ENCODE assay signal across 13 cellular contexts in the genomic region with DNA sequence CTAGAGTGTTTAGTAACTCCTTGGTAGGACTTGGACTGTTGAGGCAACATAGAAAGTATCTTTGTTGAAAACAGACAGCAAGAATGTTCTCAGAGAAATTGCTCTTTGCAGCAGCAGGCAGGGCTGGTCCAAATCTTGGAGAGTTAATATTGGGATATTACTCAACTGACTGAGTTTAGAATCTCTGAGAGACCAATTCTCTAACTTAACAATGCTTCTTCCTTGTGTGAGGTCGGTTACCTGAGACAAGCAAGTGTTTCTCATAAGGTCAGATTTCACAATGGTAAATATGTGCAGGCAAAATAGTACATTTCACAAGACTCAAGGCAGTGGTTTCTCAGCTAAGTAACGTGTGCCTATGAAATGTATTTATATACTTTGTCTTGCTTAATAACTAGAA. TPM values are rescaled to one million over a fixed set of nuclear protein-coding genes. Genes with fewer than 3 reads are reported as not detected.
DNase-seq lines count a peak whose midpoint lies in the region; ATAC-seq, FAIRE-seq and TF ChIP-seq lines count a peak whose summit lies in the region.
"Had no signal": no experiment of that assay in that cellular context is flagged by ENCODE, and none has a peak within 500 bp of the region (broad histone marks: within the 10 kb centered on the region; RNA-seq: fewer than 3 reads in every experiment).

No MANE protein-coding gene starts in this region.

- no peaks in the 10 kb centered on the region for H3K27me3 ChIP-seq in right atrium auricular region
- H3K27me3 ChIP-seq in endocrine pancreas (ENCODE audit: control insufficient read depth, insufficient read depth, low read length), result no peaks in the 10 kb centered on the region
- H3K27me3 ChIP-seq in small intestine (ENCODE audit: control insufficient read depth in 2 of 2, insufficient read depth in 2 of 2, low read length in 2 of 2), result no peaks in the 10 kb centered on the region
- H3K27me3 ChIP-seq in colonic mucosa, result no peaks in the 10 kb centered on the region
- H3K27me3 ChIP-seq: MG63, right lobe of liver, SJSA1 had no signal

- H3K9me3 ChIP-seq in right atrium auricular region, result no peaks in the 10 kb centered on the region
- H3K9me3 ChIP-seq in endocrine pancreas (ENCODE audit: control insufficient read depth, low read length), result no peaks in the 10 kb centered on the region
- no peaks in the 10 kb centered on the region for H3K9me3 ChIP-seq in small intestine (ENCODE audit: control insufficient read depth, low read depth)
- no peaks in the 10 kb centered on the region for H3K9me3 ChIP-seq in colonic mucosa
- H3K9me3 ChIP-seq: MG63, right lobe of liver, SJSA1 had no signal

- ATAC-seq in Right ventricle myocardium inferior, result peak; percentile 27
- ATAC-seq in stimulated activated naive CD8-positive, alpha-beta T cell treated with anti-CD3 and anti-CD28 coated beads, Interleukin-15, Interleukin-2, amounts not matched to agents 100 U/mL and 50 U/mL, for 24 hours, result no peak
- ATAC-seq: activated CD8-positive, alpha-beta T cell treated with anti-CD3 and anti-CD28 coated beads for 36 hours had no signal

- H3K36me3 ChIP-seq in right atrium auricular region (no peaks in the 10 kb centered on the region), endocrine pancreas (ENCODE audit: control insufficient read depth, insufficient read depth, low read length) (no peaks in the 10 kb centered on the region), small intestine (ENCODE audit: control insufficient read depth in 2 of 2, insufficient read depth in 2 of 2, low read length in 2 of 2) (no peaks in the 10 kb centered on the region), colonic mucosa (no peaks in the 10 kb centered on the region)
- H3K36me3 ChIP-seq: MG63, right lobe of liver, SJSA1 had no signal

- DNase-seq in Right ventricle myocardium inferior (ENCODE audit: missing footprints) (no peak), right atrium auricular region (ENCODE audit: low spot score) (no peak), medulla oblongata (ENCODE audit: extremely low spot score) (peak; percentile 69), small intestine (no peak), colonic mucosa (no peak), GM20000 (ENCODE audit: low spot score) (no peak)
- no peak for DNase-seq in stimulated activated naive CD8-positive, alpha-beta T cell treated with anti-CD3 and anti-CD28 coated beads, Interleukin-15, Interleukin-2, amounts not matched to agents 100 U/mL and 50 U/mL, for 24 hours
- DNase-seq: activated CD8-positive, alpha-beta T cell treated with anti-CD3 and anti-CD28 coated beads for 36 hours; amniotic stem cell; MG63; right lobe of liver had no signal

- no peak for FAIRE-seq in small intestine (lab: Jason Lieb, UNC)

- TF ChIP-seq CTCF in right atrium auricular region (IDR thresholded peaks at IDR 0.05) (no peak), colonic mucosa (IDR thresholded peaks at IDR 0.05) (no peak), GM20000 (IDR thresholded peaks at IDR 0.05; ENCODE audit: extremely low read depth, missing control alignments) (no peak)

- intact Hi-C loops in Right ventricle myocardium inferior (cut with DNase I), result no loop called here
- intact Hi-C loops in colonic mucosa (cut with DNase I), result no loop called here

- no peak overlapping the region for H3K27ac ChIP-seq in right atrium auricular region
- H3K27ac ChIP-seq in small intestine (ENCODE audit: low read depth in 1 of 2, low read length in 1 of 2), result no peak overlapping the region
- no peak overlapping the region for H3K27ac ChIP-seq in colonic mucosa
- H3K27ac ChIP-seq: right lobe of liver, SJSA1 had no signal

- 37 to 52% (median 38%) methylated on average over 2 of the region's 2 CpGs for WGBS in small intestine, 3 donors

- H3K9ac ChIP-seq in endocrine pancreas (ENCODE audit: control insufficient read depth, insufficient read depth, low read length) (no peak overlapping the region), colonic mucosa (ENCODE audit: low read depth in 2 of 2, low read length in 2 of 2) (no peak overlapping the region)

- H3K4me1 ChIP-seq in right atrium auricular region (peaks cover 0 to 50% of the 10 kb centered on the region in 2 donors), endocrine pancreas (ENCODE audit: control insufficient read depth, insufficient read depth, low read length) (peaks cover 6% of the 10 kb centered on the region), small intestine (ENCODE audit: control insufficient read depth in 2 of 2, insufficient read depth in 1 of 2, low read depth in 1 of 2, low read length in 1 of 2) (peaks cover 0 to 3% of the 10 kb centered on the region in 2 donors), colonic mucosa (no peaks in the 10 kb centered on the region)

- H3K4me3 ChIP-seq in right atrium auricular region (no peak overlapping the region), endocrine pancreas (ENCODE audit: control insufficient read depth, insufficient read depth, low read length) (peak overlapping the region; percentile 93), small intestine (ENCODE audit: low read depth in 1 of 2, low read length in 2 of 2) (no peak overlapping the region), colonic mucosa (no peak overlapping the region)
- H3K4me3 ChIP-seq: MG63, right lobe of liver, SJSA1 had no signal

RNA-seq across cellular contexts. Expression of gene SCHIP1, which starts 1.2 kb away (rescaled TPM):
- total RNA-seq in Right ventricle myocardium inferior (55.5 TPM), right atrium auricular region (10 to 100 TPM; 88.7 to 96.5 TPM), colonic mucosa (1 to 10 TPM in 1 of 2 donors, under 1 TPM in 1; 0.35 to 2.5 TPM)
- 1 to 10 TPM in 1 of 3 donors, under 1 TPM in 1, not detected in 1; 0.54 to 3.5 TPM for polyA plus RNA-seq in small intestine
- total RNA-seq: activated CD8-positive, alpha-beta T cell treated with anti-CD3 and anti-CD28 coated beads for 36 hours had no signal

Comparison
In these comparisons a context has a peak if more than half of its experiments do, and no peak if none do; other contexts are left out.
1. RNA of gene SCHIP1, which starts 1.2 kb away (total RNA-seq): 88.7 to 96.5 TPM in right atrium auricular region and 55.5 TPM in Right ventricle myocardium inferior (single experiment); 0.35 to 2.5 TPM in colonic mucosa; every median in the first group is over 10 times any median in the second.